ENCODE assay signal across 11 cellular contexts in genomic region chr17:36941265-36942021, GRCh38. TPM values are rescaled to one million over a fixed set of nuclear protein-coding genes. Genes with fewer than 3 reads are reported as not detected.
DNase-seq lines count a peak whose midpoint lies in the region; ATAC-seq and TF ChIP-seq lines count a peak whose summit lies in the region.
"Had no signal": no experiment of that assay in that cellular context is flagged by ENCODE, and none has a peak within 500 bp of the region (broad histone marks: within the 10 kb centered on the region; RNA-seq: fewer than 3 reads in every experiment).

No MANE protein-coding gene starts in this region.

- 0 to 19% methylated on average over 1 to 9 of the region's 17 CpGs for WGBS in gastroesophageal sphincter (ENCODE audit: low coverage in 1 of 2), 2 donors

- peaks cover 67% of the 10 kb centered on the region for H3K4me1 Mint-ChIP-seq in GM23338
- peaks cover 18 to 53% (median 44%) of the 10 kb centered on the region in 4 donors for H3K4me1 Mint-ChIP-seq in naive thymus-derived CD8-positive, alpha-beta T cell
- H3K4me1 Mint-ChIP-seq in Calu3 (ENCODE audit: low read depth, unreplicated experiment), result peaks cover 20% of the 10 kb centered on the region

- 0 out of 22 replicates have a peak, but pooled peaks cover 0 to 5% (median 0%) of the 10 kb centered on the region in 11 experiments for H3K36me3 ChIP-seq in BLaER1 treated with 17β-estradiol and CSF1 and Interleukin-3, amounts not matched to agents 10 nM and 100 nM
- no peaks in the 10 kb centered on the region for H3K36me3 ChIP-seq in GM23338 (ENCODE audit: insufficient read depth)
- no peaks in the 10 kb centered on the region for H3K36me3 ChIP-seq in gastroesophageal sphincter
- H3K36me3 ChIP-seq: lower lobe of right lung had no signal

- TF ChIP-seq EP300 in gastroesophageal sphincter (IDR thresholded peaks at IDR 0.05), result no peak

- peaks cover 46% of the 10 kb centered on the region for H3F3A ChIP-seq in GM23338 (replicated peaks; ENCODE audit: low read depth)

- H3K36me3 Mint-ChIP-seq in GM23338 (ENCODE audit: low read depth), result peaks cover 2% of the 10 kb centered on the region; the same call in 1 of the 3 replicates
- peaks cover 0 to 6% (median 0%) of the 10 kb centered on the region in 3 donors for H3K36me3 Mint-ChIP-seq in naive thymus-derived CD8-positive, alpha-beta T cell
- H3K36me3 Mint-ChIP-seq in Calu3 (ENCODE audit: insufficient read depth, unreplicated experiment), result peaks cover 8% of the 10 kb centered on the region

- H3K9ac ChIP-seq in BLaER1 treated with 17β-estradiol and CSF1 and Interleukin-3, amounts not matched to agents 10 nM and 100 nM, result no peak overlapping the region

- no TSS peak for BruUV-seq in Calu3 (replicated peaks; lab: Mats Ljungman, UMichigan)

- peaks cover 99 to 100% (median 100%) of the 10 kb centered on the region in 11 experiments for H3K27me3 ChIP-seq in BLaER1 treated with 17β-estradiol and CSF1 and Interleukin-3, amounts not matched to agents 10 nM and 100 nM
- H3K27me3 ChIP-seq in GM23338 (ENCODE audit: insufficient read depth), result peaks cover 100% of the 10 kb centered on the region
- peaks cover 100% of the 10 kb centered on the region for H3K27me3 ChIP-seq in gastroesophageal sphincter

- intact Hi-C loops in Calu3 (cut with micrococcal nuclease; ENCODE audit: unreplicated experiment), result no loop called here

- H3K4me2 ChIP-seq in BLaER1 treated with 17β-estradiol and CSF1 and Interleukin-3, amounts not matched to agents 10 nM and 100 nM, result no peak overlapping the region
- H3K4me2 ChIP-seq in GM23338, result peak overlapping the region; percentile 86

- no peak for TF ChIP-seq CTCF in GM23338 (conservative IDR thresholded peaks at IDR 0.05; ENCODE audit: low read depth in 2 of 2)
- no peak for TF ChIP-seq CTCF in Calu3 (IDR thresholded peaks at IDR 0.05; ENCODE audit: unreplicated experiment)
- no peak for TF ChIP-seq CTCF in gastroesophageal sphincter (IDR thresholded peaks at IDR 0.05)

- peaks cover 6 to 73% (median 53%) of the 10 kb centered on the region in 11 experiments; a peak in 20 of 22 replicates for H4K20me1 ChIP-seq in BLaER1 treated with 17β-estradiol and CSF1 and Interleukin-3, amounts not matched to agents 10 nM and 100 nM
- H4K20me1 ChIP-seq in GM23338 (replicated peaks; ENCODE audit: insufficient read depth), result peaks cover 4% of the 10 kb centered on the region; the same call in 1 of the 2 replicates

- no peak for TF ChIP-seq POLR2A in gastroesophageal sphincter (IDR thresholded peaks at IDR 0.05)

- peak; percentile 70 for DNase-seq in GM23338 (ENCODE audit: low spot score)
- peak; percentile 63 for DNase-seq in ecto neural progenitor cell (ENCODE audit: low spot score)
- DNase-seq in naive thymus-derived CD8-positive, alpha-beta T cell, result peak in 2 of 10 donors; percentile 11 to 28
- no peak for DNase-seq in NCI-H2171 treated with DMSO at 0.1 percent for 48 hours (lab: John Stamatoyannopoulos, UW)
- no peak for DNase-seq in Calu3
- DNase-seq: amniotic stem cell, lower lobe of right lung, NCI-H2171 had no signal

- H3K4me3 Mint-ChIP-seq in GM23338 (peak overlapping the region; percentile 37), Calu3 (ENCODE audit: low read depth, unreplicated experiment) (no peak overlapping the region)
- H3K4me3 Mint-ChIP-seq in naive thymus-derived CD8-positive, alpha-beta T cell, result peak overlapping the region in 8 of 10 donors; percentile 0 to 56 (median 35)

- H3K9me3 ChIP-seq in BLaER1 treated with 17β-estradiol and CSF1 and Interleukin-3, amounts not matched to agents 10 nM and 100 nM (replicated peaks in 1 of 11), result peaks cover 22 to 42% (median 38%) of the 10 kb centered on the region in 11 experiments
- H3K9me3 ChIP-seq in gastroesophageal sphincter, result no peaks in the 10 kb centered on the region
- H3K9me3 ChIP-seq: lower lobe of right lung had no signal

- H3K9me2 ChIP-seq in GM23338 (ENCODE audit: insufficient read depth), result no peaks in the 10 kb centered on the region

- no peaks in the 10 kb centered on the region for H3K79me2 ChIP-seq in GM23338 (replicated peaks; ENCODE audit: insufficient read depth)

- peaks cover 11% of the 10 kb centered on the region; the same call in 2 of the 3 replicates for H3K9me3 Mint-ChIP-seq in GM23338
- peaks cover 0 to 10% (median 0%) of the 10 kb centered on the region in 9 donors for H3K9me3 Mint-ChIP-seq in naive thymus-derived CD8-positive, alpha-beta T cell
- no peaks in the 10 kb centered on the region for H3K9me3 Mint-ChIP-seq in Calu3 (ENCODE audit: low read depth, unreplicated experiment)

- peaks cover 15 to 25% (median 20%) of the 10 kb centered on the region in 10 experiments for H3K4me1 ChIP-seq in BLaER1 treated with 17β-estradiol and CSF1 and Interleukin-3, amounts not matched to agents 10 nM and 100 nM
- H3K4me1 ChIP-seq in GM23338 (ENCODE audit: insufficient read depth) (peaks cover 82% of the 10 kb centered on the region), gastroesophageal sphincter (peaks cover 0 to 61% (median 30%) of the 10 kb centered on the region in 3 donors)

- CTCF ChIA-PET in Calu3 (lab: Charles Lee), result no interaction called here

- peak overlapping the region in 6 of 10 experiments; percentile 27 to 47 (median 39); a peak in 8 of 20 replicates for H3K4me3 ChIP-seq in BLaER1 treated with 17β-estradiol and CSF1 and Interleukin-3, amounts not matched to agents 10 nM and 100 nM
- H3K4me3 ChIP-seq in GM23338, result peak overlapping the region; percentile 55
- no peak overlapping the region for H3K4me3 ChIP-seq in gastroesophageal sphincter
- H3K4me3 ChIP-seq: lower lobe of right lung had no signal

- ATAC-seq in GM23338, result no peak
- no peak for ATAC-seq in naive thymus-derived CD8-positive, alpha-beta T cell
- no peak for ATAC-seq in gastroesophageal sphincter
- ATAC-seq in GM21367 (IDR thresholded peaks at IDR 0.05; ENCODE audit: unreplicated experiment), result no peak

- 0 out of 2 replicates have a peak overlapping the region, but pooled peaks have one; percentile 69 for H2AFZ ChIP-seq in GM23338

- H3K27ac ChIP-seq in BLaER1 treated with 17β-estradiol and CSF1 and Interleukin-3, amounts not matched to agents 10 nM and 100 nM, result no peak overlapping the region
- no peak overlapping the region for H3K27ac ChIP-seq in GM23338 (ENCODE audit: low read depth)
- no peak overlapping the region for H3K27ac ChIP-seq in gastroesophageal sphincter
- H3K27ac ChIP-seq: lower lobe of right lung had no signal

- H3K27me3 Mint-ChIP-seq in GM23338 (ENCODE audit: insufficient read depth, low read depth, poor library complexity) (peaks cover 100% of the 10 kb centered on the region), Calu3 (ENCODE audit: unreplicated experiment) (peaks cover 87% of the 10 kb centered on the region)
- H3K27me3 Mint-ChIP-seq in naive thymus-derived CD8-positive, alpha-beta T cell, result peaks cover 45 to 87% (median 61%) of the 10 kb centered on the region in 5 donors

- POLR2A ChIA-PET in naive thymus-derived CD8-positive, alpha-beta T cell (lab: Charles Lee), result interaction anchor here (0.6 kb wide), 1 partner anchor 1137 kb away, joined by 3 read pairs; no protein-coding TSS in a partner anchor

- H3K27ac Mint-ChIP-seq in GM23338, result no peak overlapping the region
- peak overlapping the region in 5 of 10 donors; percentile 9 to 73 (median 33) for H3K27ac Mint-ChIP-seq in naive thymus-derived CD8-positive, alpha-beta T cell
- H3K27ac Mint-ChIP-seq in Calu3 (ENCODE audit: unreplicated experiment), result no peak overlapping the region

TF ChIP-seq in GM23338, 12 proteins besides CTCF, POLR2A, EP300 and RAD21:
- TF ChIP-seq EZH2 (IDR thresholded peaks at IDR 0.05; ENCODE audit: low read depth, unreplicated experiment) (peak; percentile 88), REST (IDR thresholded peaks at IDR 0.05; ENCODE audit: unreplicated experiment) (no peak)

RNA-seq across cellular contexts. Expression of gene LHX1, which starts 4.2 kb away (rescaled TPM):
- 0.52 and 0.58 TPM in 2 replicates for total RNA-seq in GM23338 (2014; rRNA removed; shearing (Covaris generic))
- 0.74 and 1.1 TPM in 2 replicates for polyA plus RNA-seq in GM23338 (2016; fragmentation: Nextera tagmentation; extraction: Ambion mirVana)
- not detected for total RNA-seq in naive thymus-derived CD8-positive, alpha-beta T cell
- polyA plus RNA-seq in naive thymus-derived CD8-positive, alpha-beta T cell, result not detected
- 0.35 and 1.4 TPM in 2 replicates for total RNA-seq in Calu3 (2022)
- total RNA-seq in gastroesophageal sphincter, result not detected
- total RNA-seq: lower lobe of right lung had no signal

RNA-seq across cellular contexts. Expression of gene AATF, which starts 7.3 kb away (rescaled TPM):
- 40.2 and 53.7 TPM in 2 replicates for total RNA-seq in GM23338 (2014; rRNA removed; shearing (Covaris generic))
- 64.1 and 71.2 TPM in 2 replicates for polyA plus RNA-seq in GM23338 (2016; fragmentation: Nextera tagmentation; extraction: Ambion mirVana)
- total RNA-seq in naive thymus-derived CD8-positive, alpha-beta T cell, result 10 to 100 TPM; 59.7 to 65.0 TPM
- polyA plus RNA-seq in naive thymus-derived CD8-positive, alpha-beta T cell, result 10 to 100 TPM; 64.2 to 89.7 (median 69.9) TPM
- total RNA-seq in Calu3 (2022), result 186 and 209 TPM in 2 replicates
- 10 to 100 TPM; 36.1 to 45.1 (median 38.5) TPM for total RNA-seq in gastroesophageal sphincter

Comparison
In these comparisons a context has a peak if more than half of its experiments do, and no peak if none do; other contexts are left out.
1. H3K4me3 ChIP-seq: peak in BLaER1 treated with 17β-estradiol and CSF1 and Interleukin-3, amounts not matched to agents 10 nM and 100 nM (6 of 10) and GM23338 (single experiment); none in gastroesophageal sphincter (0 of 2).
2. DNase-seq: peak in GM23338 (single experiment) and ecto neural progenitor cell (single experiment); none in NCI-H2171 treated with DMSO at 0.1 percent for 48 hours (single experiment) and Calu3 (single experiment).